ENCODE assay signal across 23 cellular contexts in the genomic region with DNA sequence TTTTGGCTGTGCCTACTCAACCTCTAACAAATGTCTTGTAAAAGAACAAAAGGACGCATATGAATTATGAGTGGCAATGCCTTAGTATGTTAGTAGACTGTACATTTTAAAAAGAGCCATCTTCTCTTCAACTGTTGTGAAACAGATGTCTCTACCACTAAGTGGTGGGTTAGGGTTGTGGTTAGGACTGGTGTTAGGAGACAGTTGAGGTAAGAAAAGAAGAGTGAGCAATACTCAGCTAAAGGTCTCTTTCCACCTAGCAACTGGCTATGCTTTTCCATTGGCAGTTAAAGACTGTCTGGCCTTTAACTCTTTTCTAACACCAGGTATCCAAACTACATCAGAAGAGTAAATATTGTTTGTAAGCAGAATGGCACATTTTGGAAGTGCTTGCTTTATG.
DNase-seq lines count a peak whose midpoint lies in the region; ATAC-seq and TF ChIP-seq lines count a peak whose summit lies in the region.
"Had no signal": no experiment of that assay in that cellular context is flagged by ENCODE, and none has a peak within 500 bp of the region (broad histone marks: within the 10 kb centered on the region; RNA-seq: fewer than 3 reads in every experiment).

No MANE protein-coding gene starts in this region.

- no peak for ATAC-seq in omental fat pad (ENCODE audit: low FRiP score)
- no peak for ATAC-seq in GM21526 (IDR thresholded peaks at IDR 0.05; ENCODE audit: low FRiP score, unreplicated experiment)
- ATAC-seq: heart left ventricle, left colon, upper lobe of right lung had no signal

- no peak for TF ChIP-seq CTCF in omental fat pad (IDR thresholded peaks at IDR 0.05)

- no peaks in the 10 kb centered on the region for H3K36me3 Mint-ChIP-seq in immature natural killer cell
- H3K36me3 Mint-ChIP-seq: activated CD4-positive, alpha-beta memory T cell treated with anti-CD3 and anti-CD28 coated beads for 36 hours; memory B cell had no signal

- peak; percentile 59 for DNase-seq in GF-D8 (lab: John Stamatoyannopoulos, UW)
- peak; percentile 2 for DNase-seq in LHCN-M2 (ENCODE audit: low read depth)
- peak; percentile 96 for DNase-seq in SIG-M5 (lab: John Stamatoyannopoulos, UW)
- peak; percentile 40 to 53 (median 43) for DNase-seq in immature natural killer cell
- DNase-seq in NCI-H748 (lab: John Stamatoyannopoulos, UW; ENCODE audit: unreplicated experiment) = no peak
- no peak for DNase-seq in omental fat pad (ENCODE audit: low spot score)
- DNase-seq in GDM1 (lab: John Stamatoyannopoulos, UW) = no peak
- DNase-seq: activated CD4-positive, alpha-beta memory T cell treated with anti-CD3 and anti-CD28 coated beads for 36 hours; activated naive CD4-positive, alpha-beta T cell treated with anti-CD3 and anti-CD28 coated beads for 36 hours; Caco-2; caudate nucleus; DMS79 treated with DMSO at 0.1 percent for 48 hours; GOT3; heart left ventricle; left colon; MM.1S; NCI-H1694 treated with DMSO at 0.1 percent for 48 hours; NCI-H748 treated with DMSO at 0.1 percent for 48 hours; nucleus accumbens; stimulated activated CD4-positive, alpha-beta T cell treated with anti-CD3 and anti-CD28 coated beads, Interleukin-4, amount 100 ng/mL, for 4 hours; upper lobe of right lung had no signal

- H3K27ac Mint-ChIP-seq in immature natural killer cell = peak overlapping the region in 5 of 6 donors; percentile 9 to 78 (median 51)
- H3K27ac Mint-ChIP-seq: activated CD4-positive, alpha-beta memory T cell treated with anti-CD3 and anti-CD28 coated beads for 36 hours; activated naive CD4-positive, alpha-beta T cell treated with anti-CD3 and anti-CD28 coated beads for 36 hours; memory B cell had no signal

- H3K4me3 Mint-ChIP-seq in immature natural killer cell = peak overlapping the region in 4 of 5 donors; percentile 22 to 51 (median 44)
- H3K4me3 Mint-ChIP-seq: activated CD4-positive, alpha-beta memory T cell treated with anti-CD3 and anti-CD28 coated beads for 36 hours; activated naive CD4-positive, alpha-beta T cell treated with anti-CD3 and anti-CD28 coated beads for 36 hours; memory B cell had no signal

- H3K9me3 Mint-ChIP-seq in immature natural killer cell = no peaks in the 10 kb centered on the region
- H3K9me3 Mint-ChIP-seq: activated CD4-positive, alpha-beta memory T cell treated with anti-CD3 and anti-CD28 coated beads for 36 hours; activated naive CD4-positive, alpha-beta T cell treated with anti-CD3 and anti-CD28 coated beads for 36 hours had no signal

- peaks cover 0 to 4% (median 0%) of the 10 kb centered on the region in 3 donors for H3K27me3 Mint-ChIP-seq in immature natural killer cell (ENCODE audit: low read depth in 3 of 3)

- H3K4me1 Mint-ChIP-seq in immature natural killer cell = peaks cover 16 to 19% of the 10 kb centered on the region in 2 donors
- H3K4me1 Mint-ChIP-seq: memory B cell had no signal

Comparison
In these comparisons a context has a peak if more than half of its experiments do, and no peak if none do; other contexts are left out.
1. DNase-seq: peak in GF-D8 (single experiment), LHCN-M2 (single experiment), SIG-M5 (single experiment) and immature natural killer cell (3 of 3); none in NCI-H748 (single experiment), omental fat pad (single experiment) and GDM1 (single experiment).